Comparison of ENCODE assay signal across 3 cellular contexts in the genomic region with DNA sequence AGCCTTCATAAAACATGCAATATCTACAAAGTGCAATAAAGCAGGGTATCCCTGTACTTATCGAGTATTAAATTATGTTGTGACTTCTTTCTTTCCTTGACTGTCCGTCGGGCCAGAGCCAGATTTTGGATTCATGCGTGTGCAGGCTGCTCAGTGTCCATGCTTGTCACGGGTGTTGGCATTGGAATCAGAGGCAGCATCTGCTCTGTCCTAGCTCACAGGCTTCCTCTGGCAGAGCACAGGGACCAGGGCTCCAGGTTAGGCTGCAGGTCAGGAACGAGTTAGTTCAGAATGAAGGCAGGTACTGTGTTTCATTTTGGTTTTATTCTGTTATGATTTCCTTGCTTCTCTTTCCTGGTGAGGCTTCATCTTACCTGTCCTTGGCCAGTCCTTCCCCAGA.
"Had no signal": no experiment of that assay in that cellular context is flagged by ENCODE, and none has a peak within 500 bp of the region (broad histone marks: within the 10 kb centered on the region; RNA-seq: fewer than 3 reads in every experiment).

No MANE protein-coding gene starts in this region.

- DNase-seq: GDM1, GF-D8 had no signal

- H3K4me3 ChIP-seq: GM12878 had no signal
